17 cellular contexts compared by ENCODE assay signal in genomic region chr2:119486886-119487285, GRCh38. TPM values are rescaled to one million over a fixed set of nuclear protein-coding genes. Genes with fewer than 3 reads are reported as not detected.
DNase-seq lines count a peak whose midpoint lies in the region; ATAC-seq, FAIRE-seq and TF ChIP-seq lines count a peak whose summit lies in the region.
"Had no signal": no experiment of that assay in that cellular context is flagged by ENCODE, and none has a peak within 500 bp of the region (broad histone marks: within the 10 kb centered on the region; RNA-seq: fewer than 3 reads in every experiment).

No MANE protein-coding gene starts in this region.

- H3K36me3 ChIP-seq in ACC112 (ENCODE audit: insufficient read depth, low read length) (no peaks in the 10 kb centered on the region), neural progenitor cell (no peaks in the 10 kb centered on the region)

- DNase-seq in LHCN-M2 (ENCODE audit: low read depth) (peak; percentile 71), fibroblast of pulmonary artery (ENCODE audit: low read depth) (peak; percentile 34), neural progenitor cell (ENCODE audit: low spot score) (no peak), ecto neural progenitor cell (ENCODE audit: low spot score) (no peak), NCI-H69 (lab: John Stamatoyannopoulos, UW) (no peak), H54 (ENCODE audit: insufficient read length, low spot score) (no peak)
- DNase-seq: glutamatergic neuron, Karpas-422, NCI-H187 had no signal

- H3K27me3 ChIP-seq in ACC112 (ENCODE audit: insufficient read depth, low read length), result no peaks in the 10 kb centered on the region
- H3K27me3 ChIP-seq in neural progenitor cell, result no peaks in the 10 kb centered on the region

- H3K27ac ChIP-seq in ACC112 (ENCODE audit: low read depth, low read length) (peak overlapping the region; percentile 23; the same call in 1 of the 2 replicates), neural progenitor cell (no peak overlapping the region)

- no peak for TF ChIP-seq CTCF in fibroblast of pulmonary artery (IDR thresholded peaks at IDR 0.05; ENCODE audit: low read length, missing control alignments)
- TF ChIP-seq CTCF in neural progenitor cell (IDR thresholded peaks at IDR 0.05), result no peak

- TF ChIP-seq POLR2A in H54 (IDR thresholded peaks at IDR 0.05; ENCODE audit: low read depth, low read length), result no peak

- H2AFZ ChIP-seq in ACC112 (ENCODE audit: low read length, unreplicated experiment) (peak overlapping the region; percentile 22), neural progenitor cell (replicated peaks) (no peak overlapping the region)

- H4K20me1 ChIP-seq in neural progenitor cell (ENCODE audit: low read depth), result no peaks in the 10 kb centered on the region

- no peak overlapping the region for H3K4me2 ChIP-seq in neural progenitor cell

- H3K4me3 ChIP-seq in ACC112 (ENCODE audit: low read depth, low read length) (no peak overlapping the region), fibroblast of pulmonary artery (replicated peaks; ENCODE audit: low read depth, low read length) (no peak overlapping the region), neural progenitor cell (no peak overlapping the region)

- peaks cover 14% of the 10 kb centered on the region for H3K27me3 Mint-ChIP-seq in neural progenitor cell (ENCODE audit: insufficient read depth, low read depth)
- H3K27me3 Mint-ChIP-seq: stimulated activated naive CD8-positive, alpha-beta T cell treated with anti-CD3 and anti-CD28 coated beads, Interleukin-15, Interleukin-2, amounts not matched to agents 100 ng/mL and 50 ng/mL, for 24 hours had no signal

- peak overlapping the region; percentile 48 for H3K27ac Mint-ChIP-seq in neural progenitor cell
- H3K27ac Mint-ChIP-seq: activated T-helper 2 cell treated with anti-CD3 and anti-CD28 coated beads, Interferon-gamma antibody, Interleukin-2, Interleukin-4, amounts not matched to agents 10 μg/mL and 5 μg/mL and 100 μg/mL, durations not matched to agents 14 hours and 24 hours and 36 hours; stimulated activated naive CD8-positive, alpha-beta T cell treated with anti-CD3 and anti-CD28 coated beads, Interleukin-15, Interleukin-2, amounts not matched to agents 100 ng/mL and 50 ng/mL, for 24 hours had no signal

- peaks cover 41% of the 10 kb centered on the region for H3K4me1 ChIP-seq in ACC112 (ENCODE audit: control insufficient read depth, insufficient read depth, low read length, unreplicated experiment)
- H3K4me1 ChIP-seq in neural progenitor cell, result peaks cover 2% of the 10 kb centered on the region

- H3K4me1 Mint-ChIP-seq in neural progenitor cell, result peaks cover 19% of the 10 kb centered on the region
- H3K4me1 Mint-ChIP-seq: brain, neural crest cell had no signal

- H3F3A ChIP-seq in neural progenitor cell (ENCODE audit: low read depth), result no peaks in the 10 kb centered on the region

- H3K79me2 ChIP-seq in ACC112 (ENCODE audit: control insufficient read depth, insufficient read depth, low read length, unreplicated experiment), result no peaks in the 10 kb centered on the region
- no peaks in the 10 kb centered on the region for H3K79me2 ChIP-seq in neural progenitor cell (ENCODE audit: low read depth)

- no peak overlapping the region for H3K9ac ChIP-seq in neural progenitor cell

- no peaks in the 10 kb centered on the region for H3K9me3 Mint-ChIP-seq in neural progenitor cell
- H3K9me3 Mint-ChIP-seq: activated T-helper 2 cell treated with anti-CD3 and anti-CD28 coated beads, Interferon-gamma antibody, Interleukin-2, Interleukin-4, amounts not matched to agents 10 μg/mL and 5 μg/mL and 100 μg/mL, durations not matched to agents 14 hours and 24 hours and 36 hours; neural crest cell; stimulated activated naive CD8-positive, alpha-beta T cell treated with anti-CD3 and anti-CD28 coated beads, Interleukin-15, Interleukin-2, amounts not matched to agents 100 ng/mL and 50 ng/mL, for 24 hours had no signal

- H3K4me3 Mint-ChIP-seq in neural progenitor cell, result no peak overlapping the region
- H3K4me3 Mint-ChIP-seq: brain; neural crest cell; stimulated activated naive CD8-positive, alpha-beta T cell treated with anti-CD3 and anti-CD28 coated beads, Interleukin-15, Interleukin-2, amounts not matched to agents 100 ng/mL and 50 ng/mL, for 24 hours had no signal

- ATAC-seq in GM19351 (IDR thresholded peaks at IDR 0.05; ENCODE audit: unreplicated experiment), result no peak

- no peak for FAIRE-seq in H54 (lab: Jason Lieb, UNC)
- FAIRE-seq: endometrium had no signal

- no peaks in the 10 kb centered on the region for H3K36me3 Mint-ChIP-seq in neural progenitor cell
- H3K36me3 Mint-ChIP-seq: brain had no signal

- H3K9me3 ChIP-seq in neural progenitor cell (ENCODE audit: low read depth), result no peaks in the 10 kb centered on the region

RNA-seq across cellular contexts. Expression of gene SCTR, which starts 37.4 kb away (rescaled TPM):
- total RNA-seq in LHCN-M2 (2014; rRNA removed), result not detected in 2 replicates
- polyA plus RNA-seq in LHCN-M2 (2012), result not detected
- total RNA-seq in neural progenitor cell (ENCODE audit: low replicate concordance), result not detected in 2 replicates
- total RNA-seq: activated T-helper 2 cell treated with anti-CD3 and anti-CD28 coated beads, Interferon-gamma antibody, Interleukin-2, Interleukin-4, amounts not matched to agents 10 μg/mL and 5 μg/mL and 100 μg/mL, durations not matched to agents 14 hours and 24 hours and 36 hours; neural crest cell had no signal

RNA-seq across cellular contexts. Expression of gene TMEM37, which starts 55.2 kb away (rescaled TPM):
- not detected in 2 replicates for total RNA-seq in LHCN-M2 (2014; rRNA removed)
- 0.04 TPM for polyA plus RNA-seq in LHCN-M2 (2012)
- total RNA-seq in neural progenitor cell (ENCODE audit: low replicate concordance), result 0.74 and 1.0 TPM in 2 replicates

RNA-seq across cellular contexts. Expression of gene CFAP221, which starts 57.4 kb away (rescaled TPM):
- total RNA-seq in LHCN-M2 (2014; rRNA removed), result not detected in 2 replicates
- polyA plus RNA-seq in LHCN-M2 (2012), result not detected
- 0.74 and 1.5 TPM in 2 replicates for total RNA-seq in neural progenitor cell (ENCODE audit: low replicate concordance)
- total RNA-seq: activated T-helper 2 cell treated with anti-CD3 and anti-CD28 coated beads, Interferon-gamma antibody, Interleukin-2, Interleukin-4, amounts not matched to agents 10 μg/mL and 5 μg/mL and 100 μg/mL, durations not matched to agents 14 hours and 24 hours and 36 hours; left colon had no signal

Comparison
In these comparisons a context has a peak if more than half of its experiments do, and no peak if none do; other contexts are left out.
1. DNase-seq: peak in LHCN-M2 (single experiment) and fibroblast of pulmonary artery (single experiment); none in neural progenitor cell (single experiment), ecto neural progenitor cell (single experiment), NCI-H69 (single experiment) and H54 (single experiment).